8 cellular contexts compared by ENCODE assay signal in genomic region chr6:27178860-27179259, GRCh38.
A peak's percentile ranks its signal among the peaks of the same experiment; 100 is the strongest.
DNase-seq lines count a peak whose midpoint lies in the region; ATAC-seq and TF ChIP-seq lines count a peak whose summit lies in the region.

No MANE protein-coding gene starts in this region.

- no peaks in the 10 kb centered on the region for H3K36me3 ChIP-seq in testis (ENCODE audit: low read depth, missing control alignments)

- no peak overlapping the region for H3K27ac ChIP-seq in testis

- H3K9me3 ChIP-seq in iPS-18c (ENCODE audit: control insufficient read depth, insufficient read depth, low read length) (no peaks in the 10 kb centered on the region), testis (no peaks in the 10 kb centered on the region)

- H3K4me3 ChIP-seq in iPS-18c (ENCODE audit: insufficient read depth, low read depth, low read length) (peak overlapping the region; percentile 96), testis (peak overlapping the region in 1 of 2 donors; percentile 67)

- no peak for ATAC-seq in activated CD4-positive, alpha-beta T cell treated with anti-CD3 and anti-CD28 coated beads for 36 hours
- ATAC-seq in stimulated activated effector memory CD8-positive, alpha-beta T cell treated with anti-CD3 and anti-CD28 coated beads, Interleukin-12 subunit alpha, Interleukin-12 subunit beta, amount 100 ng/mL, for 72 hours = no peak
- no peak for ATAC-seq in HG02588 (IDR thresholded peaks at IDR 0.05; ENCODE audit: unreplicated experiment)

- H3K4me1 ChIP-seq in testis = no peaks in the 10 kb centered on the region

- H3K27me3 Mint-ChIP-seq in activated CD4-positive, alpha-beta T cell treated with anti-CD3 and anti-CD28 coated beads for 36 hours = no peaks in the 10 kb centered on the region
- H3K27me3 Mint-ChIP-seq in activated naive CD8-positive, alpha-beta T cell treated with anti-CD3 and anti-CD28 coated beads for 36 hours = peaks cover 23% of the 10 kb centered on the region

- H3K9me3 Mint-ChIP-seq in activated CD4-positive, alpha-beta T cell treated with anti-CD3 and anti-CD28 coated beads for 36 hours (ENCODE audit: low read depth) = no peaks in the 10 kb centered on the region
- H3K9me3 Mint-ChIP-seq in activated naive CD8-positive, alpha-beta T cell treated with anti-CD3 and anti-CD28 coated beads for 36 hours = no peaks in the 10 kb centered on the region
- no peaks in the 10 kb centered on the region for H3K9me3 Mint-ChIP-seq in stimulated activated effector memory CD8-positive, alpha-beta T cell treated with anti-CD3 and anti-CD28 coated beads, Interleukin-12 subunit alpha, Interleukin-12 subunit beta, amount 100 ng/mL, for 72 hours

- peaks cover 2% of the 10 kb centered on the region for H3K4me1 Mint-ChIP-seq in activated CD4-positive, alpha-beta T cell treated with anti-CD3 and anti-CD28 coated beads for 36 hours
- peaks cover 10% of the 10 kb centered on the region for H3K4me1 Mint-ChIP-seq in activated naive CD8-positive, alpha-beta T cell treated with anti-CD3 and anti-CD28 coated beads for 36 hours
- peaks cover 14% of the 10 kb centered on the region for H3K4me1 Mint-ChIP-seq in stimulated activated effector memory CD8-positive, alpha-beta T cell treated with anti-CD3 and anti-CD28 coated beads, Interleukin-12 subunit alpha, Interleukin-12 subunit beta, amount 100 ng/mL, for 72 hours

- TF ChIP-seq POLR2A in testis (IDR thresholded peaks at IDR 0.05) = no peak

- CTCF ChIA-PET in activated CD4-positive, alpha-beta T cell treated with anti-CD3 and anti-CD28 coated beads for 36 hours (lab: Charles Lee) = interaction anchor here (1.0 to 3.2 kb wide), 2 partner anchors 102 to 617 kb away, joined by 3 to 11 read pairs; no protein-coding TSS in a partner anchor

- H3K36me3 Mint-ChIP-seq in activated CD4-positive, alpha-beta T cell treated with anti-CD3 and anti-CD28 coated beads for 36 hours (ENCODE audit: low read depth) = no peaks in the 10 kb centered on the region
- H3K36me3 Mint-ChIP-seq in activated naive CD8-positive, alpha-beta T cell treated with anti-CD3 and anti-CD28 coated beads for 36 hours = peaks cover 3% of the 10 kb centered on the region
- peaks cover 22% of the 10 kb centered on the region for H3K36me3 Mint-ChIP-seq in stimulated activated effector memory CD8-positive, alpha-beta T cell treated with anti-CD3 and anti-CD28 coated beads, Interleukin-12 subunit alpha, Interleukin-12 subunit beta, amount 100 ng/mL, for 72 hours

- H3K27me3 ChIP-seq in testis = no peaks in the 10 kb centered on the region

- H3K27ac Mint-ChIP-seq in activated CD4-positive, alpha-beta T cell treated with anti-CD3 and anti-CD28 coated beads for 36 hours = no peak overlapping the region
- no peak overlapping the region for H3K27ac Mint-ChIP-seq in activated naive CD8-positive, alpha-beta T cell treated with anti-CD3 and anti-CD28 coated beads for 36 hours
- H3K27ac Mint-ChIP-seq in stimulated activated effector memory CD8-positive, alpha-beta T cell treated with anti-CD3 and anti-CD28 coated beads, Interleukin-12 subunit alpha, Interleukin-12 subunit beta, amount 100 ng/mL, for 72 hours = no peak overlapping the region

- POLR2A ChIA-PET in activated CD4-positive, alpha-beta T cell treated with anti-CD3 and anti-CD28 coated beads for 36 hours (lab: Charles Lee) = no interaction called here

- no peak for DNase-seq in activated CD4-positive, alpha-beta T cell treated with anti-CD3 and anti-CD28 coated beads for 36 hours
- no peak for DNase-seq in activated CD4-positive, alpha-beta T cell treated with anti-CD3 and anti-CD28 coated beads, Interleukin-2, amount 50 U/mL, for 4 hours
- no peak for DNase-seq in activated naive CD8-positive, alpha-beta T cell treated with anti-CD3 and anti-CD28 coated beads for 36 hours
- DNase-seq in stimulated activated effector memory CD8-positive, alpha-beta T cell treated with anti-CD3 and anti-CD28 coated beads, Interleukin-12 subunit alpha, Interleukin-12 subunit beta, amount 100 ng/mL, for 72 hours (ENCODE audit: low spot score in 2 of 2) = no peak
- DNase-seq in midbrain (lab: John Stamatoyannopoulos, UW) (no peak), testis (no peak)

- TF ChIP-seq CTCF in testis (IDR thresholded peaks at IDR 0.05) = no peak

- H3K4me3 Mint-ChIP-seq in activated CD4-positive, alpha-beta T cell treated with anti-CD3 and anti-CD28 coated beads for 36 hours = peak overlapping the region; percentile 88
- peak overlapping the region; percentile 93 for H3K4me3 Mint-ChIP-seq in activated naive CD8-positive, alpha-beta T cell treated with anti-CD3 and anti-CD28 coated beads for 36 hours
- peak overlapping the region; percentile 83 for H3K4me3 Mint-ChIP-seq in stimulated activated effector memory CD8-positive, alpha-beta T cell treated with anti-CD3 and anti-CD28 coated beads, Interleukin-12 subunit alpha, Interleukin-12 subunit beta, amount 100 ng/mL, for 72 hours

- WGBS in testis, 2 donors = 29 to 52% methylated on average over 15 of the region's 15 CpGs

- intact Hi-C loops in activated CD4-positive, alpha-beta T cell treated with anti-CD3 and anti-CD28 coated beads for 36 hours (cut with DNase I, micrococcal nuclease) = loop anchor here (1.0 to 5.0 kb wide), 6 partner anchors 9 to 1763 kb away; partner anchors contain the start of gene ZNF391 (in 1 of the 2)
- intact Hi-C loops in testis (cut with DNase I; ENCODE audit: low total_unique reads) = no loop called here
